Comparison of ENCODE assay signal across 10 cellular contexts in genomic region chr15:92910451-92910850, GRCh38. TPM values are rescaled to one million over a fixed set of nuclear protein-coding genes. Genes with fewer than 3 reads are reported as not detected.
A peak's percentile ranks its signal among the peaks of the same experiment; 100 is the strongest.
DNase-seq lines count a peak whose midpoint lies in the region; ATAC-seq and TF ChIP-seq lines count a peak whose summit lies in the region.
"Had no signal": no experiment of that assay in that cellular context is flagged by ENCODE, and none has a peak within 500 bp of the region (broad histone marks: within the 10 kb centered on the region; RNA-seq: fewer than 3 reads in every experiment).

No MANE protein-coding gene starts in this region.

- H3K27ac Mint-ChIP-seq in brain, result peak overlapping the region in 4 of 5 experiments; percentile 81 to 96 (median 84)
- peak overlapping the region; percentile 91 to 100 (median 100) for H3K27ac Mint-ChIP-seq in naive thymus-derived CD8-positive, alpha-beta T cell

- H3K9me3 Mint-ChIP-seq in brain, result peaks cover 0 to 3% (median 0%) of the 10 kb centered on the region in 5 experiments
- no peaks in the 10 kb centered on the region for H3K9me3 Mint-ChIP-seq in naive thymus-derived CD8-positive, alpha-beta T cell

- DNase-seq in cardiac muscle cell (ENCODE audit: low read depth in 1 of 2, low spot score in 1 of 2) (no peak), left cardiac atrium (no peak), uterus (no peak)
- no peak for DNase-seq in naive thymus-derived CD8-positive, alpha-beta T cell
- no peak for DNase-seq in activated effector memory CD4-positive, alpha-beta T cell treated with anti-CD3 and anti-CD28 coated beads, Interleukin-2, amount 50 U/mL, for 16 hours
- DNase-seq: mammary epithelial cell, NCI-H2107 had no signal

- no peaks in the 10 kb centered on the region for H3K27me3 Mint-ChIP-seq in brain
- H3K27me3 Mint-ChIP-seq in naive thymus-derived CD8-positive, alpha-beta T cell, result no peaks in the 10 kb centered on the region

- H3K4me1 Mint-ChIP-seq in brain, result peaks cover 100% of the 10 kb centered on the region
- peaks cover 49 to 100% (median 92%) of the 10 kb centered on the region in 4 donors for H3K4me1 Mint-ChIP-seq in naive thymus-derived CD8-positive, alpha-beta T cell

- H3K4me1 ChIP-seq in cardiac muscle cell (ENCODE audit: low read depth) (peaks cover 59% of the 10 kb centered on the region), uterus (peaks cover 4 to 14% of the 10 kb centered on the region in 2 donors)

- H3K27ac ChIP-seq in cardiac muscle cell (peak overlapping the region; percentile 66), uterus (peak overlapping the region; percentile 98 to 100)

- H3K4me3 Mint-ChIP-seq in brain, result peak overlapping the region in 4 of 5 experiments; percentile 38 to 63 (median 46)
- H3K4me3 Mint-ChIP-seq in naive thymus-derived CD8-positive, alpha-beta T cell, result peak overlapping the region; percentile 38 to 96 (median 80)

- H3K4me3 ChIP-seq in cardiac muscle cell, result no peak overlapping the region
- H3K4me3 ChIP-seq in uterus, result no peak overlapping the region

- H3K27me3 ChIP-seq in cardiac muscle cell (no peaks in the 10 kb centered on the region), uterus (no peaks in the 10 kb centered on the region)

- TF ChIP-seq POLR2A in uterus (IDR thresholded peaks at IDR 0.05), result no peak

- intact Hi-C loops in left cardiac atrium (cut with DNase I), result no loop called here
- intact Hi-C loops in uterus (cut with DNase I; ENCODE audit: low total_unique reads), result no loop called here

- POLR2A ChIA-PET in naive thymus-derived CD8-positive, alpha-beta T cell (lab: Charles Lee), result interaction anchor here (3.4 to 11.6 kb wide), 3 partner anchors 10 to 101 kb away, joined by 21 to 659 read pairs (median 347); partner anchors contain the start of gene CHD2

- H3K9me3 ChIP-seq in cardiac muscle cell (ENCODE audit: low read depth) (no peaks in the 10 kb centered on the region), uterus (no peaks in the 10 kb centered on the region)

- ATAC-seq in left cardiac atrium, result no peak
- no peak for ATAC-seq in naive thymus-derived CD8-positive, alpha-beta T cell
- no peak for ATAC-seq in HG02884 (IDR thresholded peaks at IDR 0.05; ENCODE audit: unreplicated experiment)
- no peak for ATAC-seq in GM21526 (IDR thresholded peaks at IDR 0.05; ENCODE audit: low FRiP score, unreplicated experiment)

- TF ChIP-seq CTCF in cardiac muscle cell (IDR thresholded peaks at IDR 0.05; ENCODE audit: low read depth, low read length) (no peak), brain (conservative IDR thresholded peaks at IDR 0.05) (no peak), uterus (IDR thresholded peaks at IDR 0.05) (no peak)

- H3K36me3 ChIP-seq in cardiac muscle cell (no peaks in the 10 kb centered on the region), uterus (no peaks in the 10 kb centered on the region)

- peaks cover 67% of the 10 kb centered on the region for H3K36me3 Mint-ChIP-seq in brain
- H3K36me3 Mint-ChIP-seq in naive thymus-derived CD8-positive, alpha-beta T cell, result peaks cover 0 to 36% (median 9%) of the 10 kb centered on the region in 3 donors

RNA-seq across cellular contexts. Expression of gene CHD2, which starts 10.3 kb away (rescaled TPM):
- total RNA-seq in cardiac muscle cell (49.5 and 118 TPM in 2 replicates), left cardiac atrium (10 to 100 TPM; 59.8 to 63.2 TPM), uterus (100 to 1,000 TPM in 3 of 4 donors, 10 to 100 TPM in 1; 71.0 to 166 (median 152) TPM)
- polyA plus RNA-seq in cardiac muscle cell (60.8 and 90.6 TPM in 2 replicates), brain (ENCODE audit: insufficient read depth, low read depth, low replicate concordance) (28.2 TPM)
- total RNA-seq in naive thymus-derived CD8-positive, alpha-beta T cell, result 100 to 1,000 TPM; 415 to 427 TPM
- 100 to 1,000 TPM in 1 of 3 donors, 10 to 100 TPM in 2; 53.1 to 101 (median 68.1) TPM for polyA plus RNA-seq in naive thymus-derived CD8-positive, alpha-beta T cell
